In genomic region chr3:8503461-8503860, GRCh38 we compare ENCODE assay signal across 11 cellular contexts.
DNase-seq lines count a peak whose midpoint lies in the region; ATAC-seq and TF ChIP-seq lines count a peak whose summit lies in the region.
"Had no signal": no experiment of that assay in that cellular context is flagged by ENCODE, and none has a peak within 500 bp of the region (broad histone marks: within the 10 kb centered on the region; RNA-seq: fewer than 3 reads in every experiment).

No MANE protein-coding gene starts in this region.

- ATAC-seq in HG03442 (IDR thresholded peaks at IDR 0.05; ENCODE audit: unreplicated experiment) (peak; percentile 19), HG03469 (IDR thresholded peaks at IDR 0.05; ENCODE audit: unreplicated experiment) (no peak)

- H2AFZ ChIP-seq in parathyroid adenoma, result peak overlapping the region; percentile 62

- H3K36me3 ChIP-seq in BLaER1 treated with 17β-estradiol and CSF1 and Interleukin-3, amounts not matched to agents 10 nM and 100 nM, result no peaks in the 10 kb centered on the region
- H3K36me3 ChIP-seq in endocrine pancreas (ENCODE audit: control insufficient read depth, insufficient read depth, low read length), result no peaks in the 10 kb centered on the region
- no peaks in the 10 kb centered on the region for H3K36me3 ChIP-seq in parathyroid adenoma (ENCODE audit: control insufficient read depth, insufficient read depth, low read length)
- H3K36me3 ChIP-seq in HAP-1 (replicated peaks), result no peaks in the 10 kb centered on the region

- H3K9me3 ChIP-seq in BLaER1 treated with 17β-estradiol and CSF1 and Interleukin-3, amounts not matched to agents 10 nM and 100 nM (replicated peaks in 1 of 11), result peaks cover 0 to 18% (median 8%) of the 10 kb centered on the region in 11 experiments; a peak in 19 of 22 replicates
- no peaks in the 10 kb centered on the region for H3K9me3 ChIP-seq in endocrine pancreas (ENCODE audit: control insufficient read depth, low read length)
- no peaks in the 10 kb centered on the region for H3K9me3 ChIP-seq in parathyroid adenoma (ENCODE audit: control insufficient read depth, low read length)
- H3K9me3 ChIP-seq in HAP-1, result no peaks in the 10 kb centered on the region

- peak overlapping the region in 9 of 11 experiments; percentile 0 to 77 (median 53); a peak in 16 of 22 replicates for H3K4me2 ChIP-seq in BLaER1 treated with 17β-estradiol and CSF1 and Interleukin-3, amounts not matched to agents 10 nM and 100 nM
- H3K4me2 ChIP-seq in parathyroid adenoma (ENCODE audit: low read length), result peak overlapping the region; percentile 61

- peaks cover 4 to 55% (median 38%) of the 10 kb centered on the region in 10 experiments; a peak in 16 of 20 replicates for H3K4me1 ChIP-seq in BLaER1 treated with 17β-estradiol and CSF1 and Interleukin-3, amounts not matched to agents 10 nM and 100 nM
- peaks cover 31% of the 10 kb centered on the region for H3K4me1 ChIP-seq in endocrine pancreas (ENCODE audit: control insufficient read depth, insufficient read depth, low read length)
- H3K4me1 ChIP-seq in parathyroid adenoma, result peaks cover 48% of the 10 kb centered on the region
- H3K4me1 ChIP-seq in HAP-1, result peaks cover 31% of the 10 kb centered on the region

- in situ Hi-C loops in HAP-1 (cut with MboI; ENCODE audit: low sequenced_read_pairs), result no loop called here

- H3K27ac ChIP-seq in BLaER1 treated with 17β-estradiol and CSF1 and Interleukin-3, amounts not matched to agents 10 nM and 100 nM, result peak overlapping the region in 2 of 11 experiments; percentile 20 to 26; a peak in 1 of 22 replicates
- peak overlapping the region; percentile 64 for H3K27ac ChIP-seq in parathyroid adenoma

- no peak for DNase-seq in activated naive CD4-positive, alpha-beta T cell treated with Interleukin-2 at 50 U/mL for 16 hours
- DNase-seq in HAP-1 (ENCODE audit: low spot score in 2 of 2) (no peak), GM10266 (ENCODE audit: extremely low spot score) (no peak)
- DNase-seq: activated CD4-positive, alpha-beta T cell treated with anti-CD3 and anti-CD28 coated beads for 4 hours; naive B cell; stimulated activated CD8-positive, alpha-beta memory T cell treated with anti-CD3 and anti-CD28 coated beads, Interleukin-4, amount 100 ng/mL, for 48 hours had no signal

- no peaks in the 10 kb centered on the region for H3K79me2 ChIP-seq in parathyroid adenoma

- no peaks in the 10 kb centered on the region for H3K27me3 ChIP-seq in BLaER1 treated with 17β-estradiol and CSF1 and Interleukin-3, amounts not matched to agents 10 nM and 100 nM
- no peaks in the 10 kb centered on the region for H3K27me3 ChIP-seq in endocrine pancreas (ENCODE audit: control insufficient read depth, insufficient read depth, low read length)
- no peaks in the 10 kb centered on the region for H3K27me3 ChIP-seq in parathyroid adenoma (ENCODE audit: control insufficient read depth, insufficient read depth, low read length)
- no peaks in the 10 kb centered on the region for H3K27me3 ChIP-seq in HAP-1 (ENCODE audit: low read depth)

- no peak for TF ChIP-seq CTCF in parathyroid adenoma (IDR thresholded peaks at IDR 0.05)
- TF ChIP-seq CTCF in GM10266 (IDR thresholded peaks at IDR 0.05; ENCODE audit: control insufficient read depth, insufficient read depth, low read depth, missing control alignments), result no peak

- H3K9ac ChIP-seq in BLaER1 treated with 17β-estradiol and CSF1 and Interleukin-3, amounts not matched to agents 10 nM and 100 nM, result no peak overlapping the region
- H3K9ac ChIP-seq in endocrine pancreas (ENCODE audit: control insufficient read depth, insufficient read depth, low read length) (no peak overlapping the region), parathyroid adenoma (no peak overlapping the region)

- no peak overlapping the region for H3K4me3 ChIP-seq in BLaER1 treated with 17β-estradiol and CSF1 and Interleukin-3, amounts not matched to agents 10 nM and 100 nM
- H3K4me3 ChIP-seq in endocrine pancreas (ENCODE audit: control insufficient read depth, insufficient read depth, low read length) (peak overlapping the region; percentile 35), parathyroid adenoma (ENCODE audit: low read depth, low read length) (peak overlapping the region; percentile 57), HAP-1 (no peak overlapping the region)

- H4K20me1 ChIP-seq in BLaER1 treated with 17β-estradiol and CSF1 and Interleukin-3, amounts not matched to agents 10 nM and 100 nM, result no peaks in the 10 kb centered on the region

Comparison
In these comparisons a context has a peak if more than half of its experiments do, and no peak if none do; other contexts are left out.
1. H3K4me3 ChIP-seq: peak in endocrine pancreas (single experiment) and parathyroid adenoma (single experiment); none in BLaER1 treated with 17β-estradiol and CSF1 and Interleukin-3, amounts not matched to agents 10 nM and 100 nM (0 of 10) and HAP-1 (single experiment).